15 cellular contexts compared by ENCODE assay signal in the genomic region with DNA sequence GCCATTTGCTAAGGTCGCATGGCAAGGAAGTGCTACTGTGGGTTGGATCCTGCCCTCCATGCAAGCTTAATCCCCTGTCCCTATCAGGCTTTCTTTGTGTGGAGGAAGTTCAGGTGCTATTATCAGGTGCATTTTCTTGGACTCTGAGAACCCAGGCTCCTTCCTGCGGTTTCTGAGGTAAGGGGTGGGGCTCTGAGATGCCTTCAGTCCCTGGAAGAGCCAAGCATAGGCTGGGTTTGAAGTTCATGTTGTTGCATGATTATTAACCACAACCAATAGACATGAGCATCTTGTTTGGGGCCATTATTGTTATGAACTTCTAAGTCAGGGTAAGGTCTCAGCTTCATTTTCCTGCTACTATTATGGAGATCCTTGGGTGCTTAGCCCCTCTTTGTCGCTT.
DNase-seq lines count a peak whose midpoint lies in the region; ATAC-seq, FAIRE-seq and TF ChIP-seq lines count a peak whose summit lies in the region.
"Had no signal": no experiment of that assay in that cellular context is flagged by ENCODE, and none has a peak within 500 bp of the region (broad histone marks: within the 10 kb centered on the region; RNA-seq: fewer than 3 reads in every experiment).

No MANE protein-coding gene starts in this region.

- H2AK5ac ChIP-seq in IMR-90 (ENCODE audit: low read depth, low read length) = peak overlapping the region; percentile 98

- no peaks in the 10 kb centered on the region for H3K36me3 Mint-ChIP-seq in astrocyte (ENCODE audit: low read depth, unreplicated experiment)
- H3K36me3 Mint-ChIP-seq in activated T-helper 1 cell treated with anti-CD3 and anti-CD28 coated beads, Interleukin-12 subunit alpha, Interleukin-12 subunit beta, Interleukin-2, Interleukin-4 antibody, amounts not matched to agents 30 ng/mL and 10 ng/mL and 1 ng/mL, durations not matched to agents 14 hours and 24 hours and 36 hours (ENCODE audit: low read depth) = no peaks in the 10 kb centered on the region
- no peaks in the 10 kb centered on the region for H3K36me3 Mint-ChIP-seq in Caco-2 (ENCODE audit: insufficient read depth, unreplicated experiment)
- H3K36me3 Mint-ChIP-seq: CD14-positive monocyte had no signal

- peak overlapping the region; percentile 94 for H2BK20ac ChIP-seq in IMR-90 (ENCODE audit: low read depth, low read length)

- peaks cover 34% of the 10 kb centered on the region for H3K4me1 Mint-ChIP-seq in astrocyte (ENCODE audit: low read depth, unreplicated experiment)
- no peaks in the 10 kb centered on the region for H3K4me1 Mint-ChIP-seq in activated T-helper 1 cell treated with anti-CD3 and anti-CD28 coated beads, Interleukin-12 subunit alpha, Interleukin-12 subunit beta, Interleukin-2, Interleukin-4 antibody, amounts not matched to agents 30 ng/mL and 10 ng/mL and 1 ng/mL, durations not matched to agents 14 hours and 24 hours and 36 hours (ENCODE audit: low read depth)
- H3K4me1 Mint-ChIP-seq in Caco-2 (ENCODE audit: low read depth, unreplicated experiment) = no peaks in the 10 kb centered on the region
- H3K4me1 Mint-ChIP-seq: CD14-positive monocyte, H9 had no signal

- H3K36me3 ChIP-seq in IMR-90 (ENCODE audit: control insufficient read depth, insufficient read depth, low read length) (no peaks in the 10 kb centered on the region), astrocyte (ENCODE audit: insufficient read depth, low read length) (no peaks in the 10 kb centered on the region), osteoblast (ENCODE audit: insufficient read depth, low read length) (no peaks in the 10 kb centered on the region), upper lobe of right lung (no peaks in the 10 kb centered on the region), Caco-2 (ENCODE audit: control insufficient read depth, insufficient read depth, low read length) (no peaks in the 10 kb centered on the region)

- TF ChIP-seq CTCF in IMR-90 (conservative IDR thresholded peaks at IDR 0.05; ENCODE audit: low read depth, low read length) = no peak
- no peak for TF ChIP-seq CTCF in astrocyte (IDR thresholded peaks at IDR 0.05; ENCODE audit: insufficient read depth, low read depth, low read length)
- no peak for TF ChIP-seq CTCF in osteoblast (IDR thresholded peaks at IDR 0.05; ENCODE audit: extremely low read depth, low read depth, low read length)
- TF ChIP-seq CTCF in upper lobe of right lung (IDR thresholded peaks at IDR 0.05) = no peak
- no peak for TF ChIP-seq CTCF in Caco-2 (IDR thresholded peaks at IDR 0.05; ENCODE audit: insufficient read depth in 1 of 2, low read depth in 1 of 2, low read length in 1 of 2, severe bottlenecking in 1 of 2, unreplicated experiment in 1 of 2)

- in situ Hi-C loops in IMR-90 (cut with MboI; ENCODE audit: low sequenced_read_pairs) = no loop called here

- FAIRE-seq in astrocyte (lab: Jason Lieb, UNC) = no peak

- H3K9ac ChIP-seq in IMR-90 (ENCODE audit: low read depth, low read length) = no peak overlapping the region
- H3K9ac ChIP-seq in astrocyte (ENCODE audit: low read length) = peak overlapping the region; percentile 3

- H3K56ac ChIP-seq in IMR-90 (ENCODE audit: extremely low read depth, insufficient read depth, low read length) = peak overlapping the region; percentile 81

- no peak for ATAC-seq in IMR-90 (ENCODE audit: low read depth)
- ATAC-seq in upper lobe of right lung = no peak
- no peak for ATAC-seq in GM21825 (IDR thresholded peaks at IDR 0.05; ENCODE audit: unreplicated experiment)

- peak overlapping the region; percentile 94 for H2BK120ac ChIP-seq in IMR-90 (ENCODE audit: low read depth, low read length)

- DNase-seq in IMR-90 = no peak
- DNase-seq in astrocyte (ENCODE audit: low read depth) = no peak
- DNase-seq in osteoblast (ENCODE audit: insufficient read length, low spot score, missing footprints) = no peak
- DNase-seq in upper lobe of right lung = no peak
- DNase-seq in activated T-helper 1 cell treated with anti-CD3 and anti-CD28 coated beads, Interleukin-12 subunit alpha, Interleukin-12 subunit beta, Interleukin-2, Interleukin-4 antibody, amounts not matched to agents 30 ng/mL and 10 ng/mL and 1 ng/mL, durations not matched to agents 14 hours and 24 hours and 36 hours (ENCODE audit: low spot score) = no peak
- DNase-seq in Caco-2 = no peak
- DNase-seq: DMS79 treated with DMSO at 0.1 percent for 48 hours, H9, NCI-H187 treated with DMSO at 0.1 percent for 48 hours, NCI-H226, NCI-H524, NCI-H82, SHP77 had no signal

- BruUV-seq in IMR-90 (replicated peaks; lab: Mats Ljungman, UMichigan) (no TSS peak), Caco-2 (replicated peaks; lab: Mats Ljungman, UMichigan) (no TSS peak)

- H3K27me3 ChIP-seq in IMR-90 (ENCODE audit: control insufficient read depth, insufficient read depth, low read length) (no peaks in the 10 kb centered on the region), astrocyte (ENCODE audit: insufficient read depth, low read length) (no peaks in the 10 kb centered on the region), osteoblast (ENCODE audit: insufficient read depth, low read length) (no peaks in the 10 kb centered on the region), upper lobe of right lung (no peaks in the 10 kb centered on the region), Caco-2 (replicated peaks; ENCODE audit: control insufficient read depth, insufficient read depth, low read length) (no peaks in the 10 kb centered on the region)

- peak overlapping the region; percentile 93 for H2BK5ac ChIP-seq in IMR-90 (ENCODE audit: low read depth, low read length, poor library complexity, severe bottlenecking)

- peak overlapping the region; percentile 91 for H3K4ac ChIP-seq in IMR-90 (ENCODE audit: low read depth, low read length)

- H3K79me2 ChIP-seq in astrocyte (ENCODE audit: insufficient read depth, low read length) (no peaks in the 10 kb centered on the region), osteoblast (ENCODE audit: insufficient read depth, low read length) (no peaks in the 10 kb centered on the region)

- intact Hi-C loops in IMR-90 (cut with micrococcal nuclease) = loop anchor here (1.0 to 5.0 kb wide), 3 partner anchors 91 to 449 kb away; no protein-coding TSS in a partner anchor
- intact Hi-C loops in upper lobe of right lung (cut with DNase I) = no loop called here
- intact Hi-C loops in activated T-helper 1 cell treated with anti-CD3 and anti-CD28 coated beads, Interleukin-12 subunit alpha, Interleukin-12 subunit beta, Interleukin-2, Interleukin-4 antibody, amounts not matched to agents 30 ng/mL and 10 ng/mL and 1 ng/mL, durations not matched to agents 14 hours and 24 hours and 36 hours (cut with micrococcal nuclease) = no loop called here
- intact Hi-C loops in Caco-2 (cut with micrococcal nuclease; ENCODE audit: unreplicated experiment) = no loop called here

- H3K27ac ChIP-seq in IMR-90 (ENCODE audit: insufficient read depth, low read length) = peak overlapping the region; percentile 19; the same call in 1 of the 2 replicates
- H3K27ac ChIP-seq in astrocyte (ENCODE audit: low read depth, low read length) = peak overlapping the region; percentile 72
- peak overlapping the region; percentile 81 for H3K27ac ChIP-seq in osteoblast (ENCODE audit: low read depth, low read length)
- H3K27ac ChIP-seq in upper lobe of right lung = peak overlapping the region; percentile 30

- H3K9me3 ChIP-seq in IMR-90 (ENCODE audit: control insufficient read depth, insufficient read depth, low read length) (no peaks in the 10 kb centered on the region), astrocyte (ENCODE audit: insufficient read depth, low read depth, low read length) (no peaks in the 10 kb centered on the region), osteoblast (ENCODE audit: low read depth, low read length) (no peaks in the 10 kb centered on the region), upper lobe of right lung (no peaks in the 10 kb centered on the region), Caco-2 (no peaks in the 10 kb centered on the region)

- no peak for TF ChIP-seq RAD21 in IMR-90 (IDR thresholded peaks at IDR 0.05; ENCODE audit: low read length)

- H3K79me1 ChIP-seq in IMR-90 (ENCODE audit: low read depth in 1 of 2, low read length in 2 of 2) = no peaks in the 10 kb centered on the region

- H3K27ac Mint-ChIP-seq in astrocyte (ENCODE audit: unreplicated experiment) = peak overlapping the region; percentile 86
- H3K27ac Mint-ChIP-seq in activated T-helper 1 cell treated with anti-CD3 and anti-CD28 coated beads, Interleukin-12 subunit alpha, Interleukin-12 subunit beta, Interleukin-2, Interleukin-4 antibody, amounts not matched to agents 30 ng/mL and 10 ng/mL and 1 ng/mL, durations not matched to agents 14 hours and 24 hours and 36 hours = no peak overlapping the region
- H3K27ac Mint-ChIP-seq in Caco-2 (ENCODE audit: unreplicated experiment) = no peak overlapping the region
- H3K27ac Mint-ChIP-seq: CD14-positive monocyte had no signal

- H4K5ac ChIP-seq in IMR-90 (ENCODE audit: low read depth, low read length) = peak overlapping the region; percentile 33; the same call in 1 of the 2 replicates

- H3K4me3 ChIP-seq in IMR-90 (ENCODE audit: insufficient read depth, low read depth, low read length) = no peak overlapping the region
- no peak overlapping the region for H3K4me3 ChIP-seq in astrocyte (ENCODE audit: insufficient read depth, low read depth, low read length)
- no peak overlapping the region for H3K4me3 ChIP-seq in osteoblast (ENCODE audit: insufficient read depth, low read length)
- no peak overlapping the region for H3K4me3 ChIP-seq in upper lobe of right lung
- H3K4me3 ChIP-seq in Caco-2 (ENCODE audit: low read depth, low read length) = no peak overlapping the region

- no CpG with 5 or more reads among the region's 3 CpGs for WGBS in IMR-90 (ENCODE audit: extremely low coverage in 2 of 2, insufficient read length in 1 of 2), 2 experiments

- H3K27me3 Mint-ChIP-seq in astrocyte (ENCODE audit: low read depth, unreplicated experiment) (no peaks in the 10 kb centered on the region), Caco-2 (ENCODE audit: insufficient read depth, unreplicated experiment) (peaks cover 14% of the 10 kb centered on the region)
- no peaks in the 10 kb centered on the region for H3K27me3 Mint-ChIP-seq in activated T-helper 1 cell treated with anti-CD3 and anti-CD28 coated beads, Interleukin-12 subunit alpha, Interleukin-12 subunit beta, Interleukin-2, Interleukin-4 antibody, amounts not matched to agents 30 ng/mL and 10 ng/mL and 1 ng/mL, durations not matched to agents 14 hours and 24 hours and 36 hours (ENCODE audit: insufficient read depth)

- H4K91ac ChIP-seq in IMR-90 (ENCODE audit: insufficient read depth, low read depth, low read length) = peak overlapping the region; percentile 81

- CTCF ChIA-PET in IMR-90 (lab: Yijun Ruan, JAX) = no interaction called here
- CTCF ChIA-PET in Caco-2 (lab: Charles Lee) = no interaction called here

- H2AK9ac ChIP-seq in IMR-90 (replicated peaks; ENCODE audit: low read depth, low read length, poor library complexity) = peak overlapping the region; percentile 74

- no peaks in the 10 kb centered on the region for H4K20me1 ChIP-seq in IMR-90 (ENCODE audit: insufficient read depth, low read length)
- no peaks in the 10 kb centered on the region for H4K20me1 ChIP-seq in astrocyte (ENCODE audit: insufficient read depth, low read length)
- H4K20me1 ChIP-seq in osteoblast (ENCODE audit: insufficient read depth, low read length) = no peaks in the 10 kb centered on the region

- peak overlapping the region; percentile 89; the same call in 2 of the 3 replicates for H2BK15ac ChIP-seq in IMR-90 (ENCODE audit: low read depth, low read length)

- H2AFZ ChIP-seq in IMR-90 (replicated peaks; ENCODE audit: low read length, poor library complexity) (peak overlapping the region; percentile 38), astrocyte (ENCODE audit: low read depth, low read length) (no peak overlapping the region), osteoblast (ENCODE audit: low read length) (peak overlapping the region; percentile 60)

- H3K4me2 ChIP-seq in IMR-90 (ENCODE audit: low read depth, low read length) (peak overlapping the region; percentile 11; the same call in 1 of the 2 replicates), astrocyte (ENCODE audit: low read length) (peak overlapping the region; percentile 18), osteoblast (ENCODE audit: insufficient read depth, low read length) (peak overlapping the region; percentile 40)

- H4K8ac ChIP-seq in IMR-90 (ENCODE audit: low read depth in 2 of 2, low read length in 2 of 2) = peak overlapping the region; percentile 73 to 77; a peak in 2 of 4 replicates

- H3K4me3 Mint-ChIP-seq in astrocyte (ENCODE audit: unreplicated experiment) = peak overlapping the region; percentile 16
- H3K4me3 Mint-ChIP-seq in activated T-helper 1 cell treated with anti-CD3 and anti-CD28 coated beads, Interleukin-12 subunit alpha, Interleukin-12 subunit beta, Interleukin-2, Interleukin-4 antibody, amounts not matched to agents 30 ng/mL and 10 ng/mL and 1 ng/mL, durations not matched to agents 14 hours and 24 hours and 36 hours = no peak overlapping the region
- H3K4me3 Mint-ChIP-seq in Caco-2 (ENCODE audit: unreplicated experiment) = no peak overlapping the region
- H3K4me3 Mint-ChIP-seq: CD14-positive monocyte, H9 had no signal

- POLR2A ChIA-PET in IMR-90 (lab: Charles Lee; ENCODE audit: unreplicated experiment) = no interaction called here
- POLR2A ChIA-PET in Caco-2 (lab: Charles Lee) = no interaction called here

- H3K9me3 Mint-ChIP-seq in astrocyte (ENCODE audit: unreplicated experiment) (no peaks in the 10 kb centered on the region), Caco-2 (ENCODE audit: unreplicated experiment) (no peaks in the 10 kb centered on the region)
- H3K9me3 Mint-ChIP-seq in activated T-helper 1 cell treated with anti-CD3 and anti-CD28 coated beads, Interleukin-12 subunit alpha, Interleukin-12 subunit beta, Interleukin-2, Interleukin-4 antibody, amounts not matched to agents 30 ng/mL and 10 ng/mL and 1 ng/mL, durations not matched to agents 14 hours and 24 hours and 36 hours = no peaks in the 10 kb centered on the region
- H3K9me3 Mint-ChIP-seq: H9 had no signal

- H3K4me1 ChIP-seq in IMR-90 (ENCODE audit: control insufficient read depth, insufficient read depth, low read length) = peaks cover 19% of the 10 kb centered on the region
- peaks cover 31% of the 10 kb centered on the region for H3K4me1 ChIP-seq in astrocyte (ENCODE audit: insufficient read depth, low read length)
- H3K4me1 ChIP-seq in osteoblast (ENCODE audit: insufficient read depth, low read length) = peaks cover 42% of the 10 kb centered on the region
- peaks cover 11% of the 10 kb centered on the region for H3K4me1 ChIP-seq in upper lobe of right lung
- no peaks in the 10 kb centered on the region for H3K4me1 ChIP-seq in Caco-2

- H3K18ac ChIP-seq in IMR-90 (ENCODE audit: low read depth, low read length) = peak overlapping the region; percentile 59; the same call in 1 of the 2 replicates

- peaks cover 20% of the 10 kb centered on the region for H3K9me1 ChIP-seq in IMR-90 (ENCODE audit: insufficient read depth, low read length)

- peak overlapping the region; percentile 49 for H3K14ac ChIP-seq in IMR-90 (replicated peaks; ENCODE audit: low read depth, low read length)

- dilution Hi-C loops in IMR-90 (cut with HindIII; ENCODE audit: low sequenced_read_pairs, unreplicated experiment) = no loop called here

- TF ChIP-seq POLR2A in IMR-90 (IDR thresholded peaks at IDR 0.05; ENCODE audit: low read depth, low read length) = no peak

- H3K23ac ChIP-seq in IMR-90 (ENCODE audit: low read depth, low read length) = peak overlapping the region; percentile 36

Comparison
In these comparisons a context has a peak if more than half of its experiments do, and no peak if none do; other contexts are left out.
1. H3K27ac ChIP-seq: peak in every context shown above with its lines; median percentile 81 in osteoblast; 72 in astrocyte; 30 in upper lobe of right lung; 19 in IMR-90.